ENCODE assay signal across 8 cellular contexts in genomic region chr6:31619805-31620585, GRCh38. TPM values are rescaled to one million over a fixed set of nuclear protein-coding genes. Genes with fewer than 3 reads are reported as not detected.
DNase-seq lines count a peak whose midpoint lies in the region; ATAC-seq and TF ChIP-seq lines count a peak whose summit lies in the region.

No MANE protein-coding gene starts in this region.

- peak; percentile 96 for TF ChIP-seq POLR2A in breast epithelium (IDR thresholded peaks at IDR 0.05)

- TF ChIP-seq CTCF in AG04449 (IDR thresholded peaks at IDR 0.05; ENCODE audit: insufficient read depth, low read length, missing control alignments) (no peak), VCaP (conservative IDR thresholded peaks at IDR 0.05) (no peak), breast epithelium (IDR thresholded peaks at IDR 0.05) (no peak)

- H3K9ac ChIP-seq in skeletal muscle satellite cell (ENCODE audit: low read depth, low read length): peak overlapping the region; percentile 91

- H3K36me3 ChIP-seq in breast epithelium (peaks cover 6% of the 10 kb centered on the region), skeletal muscle satellite cell (ENCODE audit: insufficient read depth, low read length) (peaks cover 31% of the 10 kb centered on the region)

- no peaks in the 10 kb centered on the region for H3K9me3 ChIP-seq in breast epithelium
- no peaks in the 10 kb centered on the region for H3K9me3 ChIP-seq in iPS-18c (ENCODE audit: control insufficient read depth, insufficient read depth, low read length)
- no peaks in the 10 kb centered on the region for H3K9me3 ChIP-seq in skeletal muscle satellite cell (replicated peaks; ENCODE audit: low read length)

- H3K27ac ChIP-seq in VCaP (peak overlapping the region; percentile 95), breast epithelium (peak overlapping the region; percentile 98 to 99)

- H3K4me3 ChIP-seq in AG04449 (ENCODE audit: low read depth, low read length) (peak overlapping the region; percentile 80), breast epithelium (peak overlapping the region; percentile 79 to 93 (median 89)), iPS-18c (ENCODE audit: insufficient read depth, low read depth, low read length) (peak overlapping the region; percentile 94), skeletal muscle satellite cell (ENCODE audit: low read length) (peak overlapping the region; percentile 88)

- H3K27me3 ChIP-seq in breast epithelium (no peaks in the 10 kb centered on the region), skeletal muscle satellite cell (ENCODE audit: control insufficient read depth, insufficient read depth, low read length) (peaks cover 2% of the 10 kb centered on the region)

- POLR2A ChIA-PET in AG04449 (lab: Yijun Ruan, JAX): interaction anchor here (1.5 kb wide), 1 partner anchor 32 kb away, joined by 3 read pairs; the partner anchor contains the start of gene BAG6

- H3K4me2 ChIP-seq in skeletal muscle satellite cell (ENCODE audit: low read length): peak overlapping the region; percentile 89

- H3K4me1 ChIP-seq in breast epithelium (peaks cover 8 to 10% of the 10 kb centered on the region in 2 donors), skeletal muscle satellite cell (ENCODE audit: control insufficient read depth, insufficient read depth, low read length) (peaks cover 15% of the 10 kb centered on the region)

- ATAC-seq in GM18873 (IDR thresholded peaks at IDR 0.05; ENCODE audit: low FRiP score, unreplicated experiment) (peak; percentile 57), HG03135 (IDR thresholded peaks at IDR 0.05; ENCODE audit: unreplicated experiment) (peak; percentile 76)

- CTCF ChIA-PET in AG04449 (lab: Yijun Ruan, JAX): interaction anchor here (0.6 to 1.3 kb wide), 3 partner anchors 18 to 73 kb away, joined by 3 read pairs; partner anchors contain the start of gene ATP6V1G2

- DNase-seq in AG04449 (ENCODE audit: low read depth, low spot score) (peak; percentile 95), NCI-H2196 (lab: John Stamatoyannopoulos, UW; ENCODE audit: unreplicated experiment) (peak; percentile 100), breast epithelium (ENCODE audit: low spot score in 2 of 2) (peak; percentile 98 to 99)

- intact Hi-C loops in breast epithelium (cut with DNase I; ENCODE audit: low total_unique reads): no loop called here

RNA-seq across cellular contexts. Expression of gene PRRC2A, which starts 0.5 kb away (rescaled TPM):
- 10 to 100 TPM; 42.7 to 57.2 (median 57.0) TPM for total RNA-seq in breast epithelium
- total RNA-seq in skeletal muscle satellite cell (2012; rRNA removed): 58.1 and 66.8 TPM in 2 replicates

RNA-seq across cellular contexts. Expression of gene AIF1, which starts 5.0 kb away (rescaled TPM):
- 10 to 100 TPM; 26.9 to 54.1 (median 28.2) TPM for total RNA-seq in breast epithelium
- not detected in 2 replicates for total RNA-seq in skeletal muscle satellite cell (2012; rRNA removed)

RNA-seq across cellular contexts. Expression of gene NCR3, which starts 27.2 kb away (rescaled TPM):
- total RNA-seq in breast epithelium: not detected
- not detected in 2 replicates for total RNA-seq in skeletal muscle satellite cell (2012; rRNA removed)

RNA-seq across cellular contexts. Expression of gene BAG6, which starts 32.5 kb away (rescaled TPM):
- total RNA-seq in breast epithelium: 100 to 1,000 TPM; 154 to 170 (median 157) TPM
- total RNA-seq in skeletal muscle satellite cell (2012; rRNA removed): 119 and 124 TPM in 2 replicates

RNA-seq across cellular contexts. Expression of gene LST1, which starts 33.9 kb away (rescaled TPM):
- 10 to 100 TPM in 1 of 3 donors, 1 to 10 TPM in 2; 8.8 to 10.7 (median 9.8) TPM for total RNA-seq in breast epithelium
- not detected in 2 replicates for total RNA-seq in skeletal muscle satellite cell (2012; rRNA removed)

Comparison
In these comparisons a context has a peak if more than half of its experiments do, and no peak if none do; other contexts are left out.
1. Peak in every context shown above with its lines: DNase-seq, ATAC-seq, H3K4me3 ChIP-seq and H3K27ac ChIP-seq.